8 cellular contexts compared by ENCODE assay signal in genomic region chr1:6460349-6461236, GRCh38. TPM values are rescaled to one million over a fixed set of nuclear protein-coding genes. Genes with fewer than 3 reads are reported as not detected.
A peak's percentile ranks its signal among the peaks of the same experiment; 100 is the strongest.
DNase-seq lines count a peak whose midpoint lies in the region; ATAC-seq and TF ChIP-seq lines count a peak whose summit lies in the region.

No MANE protein-coding gene starts in this region.

- peak overlapping the region; percentile 74 for H3K4me3 Mint-ChIP-seq in activated CD4-positive, alpha-beta memory T cell treated with anti-CD3 and anti-CD28 coated beads, Interleukin-2, amount 10 ng/mL, durations not matched to agents 7 days and 5 days

- ATAC-seq in GM18517 (IDR thresholded peaks at IDR 0.05; ENCODE audit: unreplicated experiment) (no peak), GM18909 (IDR thresholded peaks at IDR 0.05; ENCODE audit: poor library complexity, unreplicated experiment) (no peak)

- DNase-seq in GM13976 (ENCODE audit: low spot score): peak; percentile 83
- DNase-seq in activated CD4-positive, alpha-beta memory T cell treated with anti-CD3 and anti-CD28 coated beads, Interleukin-2, amount 10 ng/mL, durations not matched to agents 7 days and 5 days: peak; percentile 90
- peak; percentile 84 to 92 (median 89) for DNase-seq in stimulated activated CD4-positive, alpha-beta T cell treated with anti-CD3 and anti-CD28 coated beads, TNF-alpha, amount 100 ng/mL, for 1 hour (ENCODE audit: low read depth in 3 of 3, low spot score in 1 of 3)
- no peak for DNase-seq in NCI-H1436 treated with DMSO at 0.1 percent for 48 hours (lab: John Stamatoyannopoulos, UW)
- no peak for DNase-seq in AG08395 (ENCODE audit: low spot score)

- no peaks in the 10 kb centered on the region for H3K27me3 ChIP-seq in esophagus (ENCODE audit: control insufficient read depth in 1 of 2, insufficient read depth in 2 of 2, low read length in 2 of 2)

- no peaks in the 10 kb centered on the region for H3K9me3 Mint-ChIP-seq in activated CD4-positive, alpha-beta memory T cell treated with anti-CD3 and anti-CD28 coated beads, Interleukin-2, amount 10 ng/mL, durations not matched to agents 7 days and 5 days

- H3K27me3 Mint-ChIP-seq in activated CD4-positive, alpha-beta memory T cell treated with anti-CD3 and anti-CD28 coated beads, Interleukin-2, amount 10 ng/mL, durations not matched to agents 7 days and 5 days: peaks cover 17% of the 10 kb centered on the region

- H3K9me3 ChIP-seq in esophagus (ENCODE audit: control insufficient read depth in 2 of 2, insufficient read depth in 1 of 2, low read depth in 1 of 2, low read length in 1 of 2): no peaks in the 10 kb centered on the region

- WGBS in esophagus, 2 donors: 43 to 50% methylated on average over 47 of the region's 47 CpGs

- peaks cover 0 to 33% of the 10 kb centered on the region in 2 donors for H3K36me3 ChIP-seq in esophagus (ENCODE audit: control insufficient read depth in 2 of 2, insufficient read depth in 2 of 2, low read length in 1 of 2)

- CTCF ChIA-PET in activated CD4-positive, alpha-beta memory T cell treated with anti-CD3 and anti-CD28 coated beads, Interleukin-2, amount 10 ng/mL, durations not matched to agents 7 days and 5 days (lab: Charles Lee): interaction anchor here (0.5 to 2.1 kb wide), 15 partner anchors 11 to 241 kb away, joined by 3 to 9 read pairs (median 4); partner anchors contain the start of gene DNAJC11

- no peak for TF ChIP-seq CTCF in GM13976 (IDR thresholded peaks at IDR 0.05; ENCODE audit: borderline replicate concordance, control extremely low read depth, extremely low read depth, insufficient read depth, missing control alignments)

- POLR2A ChIA-PET in activated CD4-positive, alpha-beta memory T cell treated with anti-CD3 and anti-CD28 coated beads, Interleukin-2, amount 10 ng/mL, durations not matched to agents 7 days and 5 days (lab: Charles Lee): interaction anchor here (0.7 to 2.0 kb wide), 19 partner anchors 10 to 468 kb away, joined by 3 to 15 read pairs (median 4); partner anchors contain the start of genes ICMT, NPHP4 and ZBTB48

- H3K27ac ChIP-seq in esophagus (ENCODE audit: low read depth in 2 of 2, low read length in 1 of 2): peak overlapping the region; percentile 13 to 56

- in situ Hi-C loops in GM13976 (cut with MboI; ENCODE audit: low sequenced_read_pairs, unreplicated experiment): no loop called here

- H3K4me1 ChIP-seq in esophagus (ENCODE audit: control insufficient read depth in 2 of 2, insufficient read depth in 2 of 2, low read length in 1 of 2): peaks cover 1 to 5% of the 10 kb centered on the region in 2 donors

- H3K36me3 Mint-ChIP-seq in activated CD4-positive, alpha-beta memory T cell treated with anti-CD3 and anti-CD28 coated beads, Interleukin-2, amount 10 ng/mL, durations not matched to agents 7 days and 5 days (ENCODE audit: low read depth): peaks cover 38% of the 10 kb centered on the region

- peak overlapping the region in 1 of 2 donors; percentile 8 for H3K4me3 ChIP-seq in esophagus (ENCODE audit: low read depth in 1 of 2, low read length in 2 of 2)

- peaks cover 51% of the 10 kb centered on the region for H3K4me1 Mint-ChIP-seq in activated CD4-positive, alpha-beta memory T cell treated with anti-CD3 and anti-CD28 coated beads, Interleukin-2, amount 10 ng/mL, durations not matched to agents 7 days and 5 days

- peak overlapping the region; percentile 92 for H3K27ac Mint-ChIP-seq in activated CD4-positive, alpha-beta memory T cell treated with anti-CD3 and anti-CD28 coated beads, Interleukin-2, amount 10 ng/mL, durations not matched to agents 7 days and 5 days

RNA-seq across cellular contexts. Expression of gene TNFRSF25, which starts 5.4 kb away (rescaled TPM):
- total RNA-seq in activated CD4-positive, alpha-beta memory T cell treated with anti-CD3 and anti-CD28 coated beads, Interleukin-2, amount 10 ng/mL, durations not matched to agents 7 days and 5 days: 10 to 100 TPM; 82.9 to 85.1 TPM
- polyA plus RNA-seq in esophagus: 10 to 100 TPM; 23.9 to 53.9 TPM

RNA-seq across cellular contexts. Expression of gene PLEKHG5, which starts 30.9 kb away (rescaled TPM):
- total RNA-seq in activated CD4-positive, alpha-beta memory T cell treated with anti-CD3 and anti-CD28 coated beads, Interleukin-2, amount 10 ng/mL, durations not matched to agents 7 days and 5 days: 1 to 10 TPM; 1.7 to 2.3 TPM
- polyA plus RNA-seq in esophagus: 10 to 100 TPM; 18.5 to 28.0 TPM

RNA-seq across cellular contexts. Expression of gene ESPN, which starts 36.0 kb away (rescaled TPM):
- under 1 TPM; 0.96 to 0.98 TPM for total RNA-seq in activated CD4-positive, alpha-beta memory T cell treated with anti-CD3 and anti-CD28 coated beads, Interleukin-2, amount 10 ng/mL, durations not matched to agents 7 days and 5 days
- polyA plus RNA-seq in esophagus: 10 to 100 TPM; 21.6 to 46.5 TPM

RNA-seq across cellular contexts. Expression of gene HES2, which starts 40.9 kb away (rescaled TPM):
- total RNA-seq in activated CD4-positive, alpha-beta memory T cell treated with anti-CD3 and anti-CD28 coated beads, Interleukin-2, amount 10 ng/mL, durations not matched to agents 7 days and 5 days: under 1 TPM; 0.13 to 0.70 TPM
- 10 to 100 TPM; 34.2 to 34.3 TPM for polyA plus RNA-seq in esophagus

Comparison
In these comparisons a context has a peak if more than half of its experiments do, and no peak if none do; other contexts are left out.
1. DNase-seq: peak in GM13976 (single experiment), activated CD4-positive, alpha-beta memory T cell treated with anti-CD3 and anti-CD28 coated beads, Interleukin-2, amount 10 ng/mL, durations not matched to agents 7 days and 5 days (single experiment) and stimulated activated CD4-positive, alpha-beta T cell treated with anti-CD3 and anti-CD28 coated beads, TNF-alpha, amount 100 ng/mL, for 1 hour (3 of 3); none in NCI-H1436 treated with DMSO at 0.1 percent for 48 hours (single experiment) and AG08395 (single experiment).